Comparison of ENCODE assay signal across 13 cellular contexts in the genomic region with DNA sequence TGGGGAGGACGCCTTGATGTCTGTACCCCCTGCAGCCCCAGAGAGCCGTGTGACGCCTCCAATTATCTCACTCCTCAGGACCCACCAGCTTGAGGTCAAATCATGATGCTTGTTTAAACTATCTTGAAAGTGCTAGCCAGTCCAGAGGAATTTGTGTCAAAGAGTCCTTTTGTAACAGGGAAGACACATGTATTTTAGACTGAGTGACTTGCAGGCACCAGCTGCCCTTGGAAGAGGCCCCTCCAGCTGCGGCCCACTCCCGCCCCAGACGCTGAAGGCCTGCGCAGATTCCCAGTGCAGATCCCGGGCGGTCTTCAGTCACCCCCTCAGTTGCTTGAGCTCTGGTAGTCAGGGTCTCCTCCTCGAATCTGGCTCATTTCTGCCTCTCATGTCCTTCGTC.
"Had no signal": no experiment of that assay in that cellular context is flagged by ENCODE, and none has a peak within 500 bp of the region (broad histone marks: within the 10 kb centered on the region; RNA-seq: fewer than 3 reads in every experiment).

No MANE protein-coding gene starts in this region.

- H3K27ac Mint-ChIP-seq: T-helper 1 cell treated with Interleukin-12 subunit alpha and Interleukin-12 subunit beta and Interleukin-4 antibody, amounts not matched to agents 30 μg/mL and 1 μg/mL, for 36 hours had no signal

- H3K27ac ChIP-seq: testis had no signal

- H3K36me3 ChIP-seq: sigmoid colon had no signal

- H3K9me3 ChIP-seq: sigmoid colon, testis had no signal

- H3K27me3 ChIP-seq: sigmoid colon, testis had no signal

- ATAC-seq: activated CD8-positive, alpha-beta T cell treated with anti-CD3 and anti-CD28 coated beads, Interleukin-2, amount 10 ng/mL, durations not matched to agents 7 days and 5 days; effector memory CD8-positive, alpha-beta T cell; SK-N-SH treated with all-trans-retinoic acid at 6 μM for 48 hours had no signal

- H3K27me3 Mint-ChIP-seq: effector memory CD8-positive, alpha-beta T cell had no signal

- H3K4me3 ChIP-seq: sigmoid colon, testis had no signal

- H3K4me3 Mint-ChIP-seq: activated CD8-positive, alpha-beta T cell treated with anti-CD3 and anti-CD28 coated beads, Interleukin-2, amount 10 ng/mL, durations not matched to agents 7 days and 5 days; effector memory CD8-positive, alpha-beta T cell; T-helper 1 cell treated with Interleukin-12 subunit alpha and Interleukin-12 subunit beta and Interleukin-4 antibody, amounts not matched to agents 30 μg/mL and 1 μg/mL, for 36 hours had no signal

- DNase-seq: activated CD4-positive, alpha-beta T cell treated with anti-CD3 and anti-CD28 coated beads for 48 hours; activated CD8-positive, alpha-beta memory T cell treated with anti-CD3 and anti-CD28 coated beads, Interleukin-2, amount 50 U/mL, for 48 hours; activated CD8-positive, alpha-beta T cell treated with anti-CD3 and anti-CD28 coated beads, Interleukin-2, amount 10 ng/mL, durations not matched to agents 7 days and 5 days; activated naive CD4-positive, alpha-beta T cell; central memory CD4-positive, alpha-beta T cell; effector memory CD8-positive, alpha-beta T cell; mammary epithelial cell; sigmoid colon; stimulated activated CD4-positive, alpha-beta T cell treated with anti-CD3 and anti-CD28 coated beads, Interleukin-12 subunit alpha, Interleukin-12 subunit beta, amount 100 ng/mL, for 4 hours; stimulated activated naive CD4-positive, alpha-beta T cell; testis had no signal

- H3K9me3 Mint-ChIP-seq: effector memory CD8-positive, alpha-beta T cell had no signal
